ENCODE assay signal across 1 cellular context in genomic region chr16:14029658-14030057, GRCh38.
TF ChIP-seq lines count a peak whose summit lies in the region.

No MANE protein-coding gene starts in this region.

TF ChIP-seq in HepG2, 621 proteins besides CTCF, POLR2A, EP300 and RAD21:
- TF ChIP-seq ZNF781 (CRISPR knock-in tag; IDR thresholded peaks at IDR 0.05; ENCODE audit: borderline replicate concordance, not compliant biosample characterization) (no peak), ZNF101 (CRISPR knock-in tag; IDR thresholded peaks at IDR 0.05; ENCODE audit: borderline replicate concordance, low read depth) (no peak), CREB3 (CRISPR knock-in tag; IDR thresholded peaks at IDR 0.05) (no peak), SMAD1 (CRISPR knock-in tag; IDR thresholded peaks at IDR 0.05; ENCODE audit: borderline replicate concordance, low read depth) (no peak), SATB2 (CRISPR knock-in tag; IDR thresholded peaks at IDR 0.05) (no peak), KLF9 (CRISPR knock-in tag; IDR thresholded peaks at IDR 0.05; ENCODE audit: low read depth) (no peak), SKI (IDR thresholded peaks at IDR 0.05; ENCODE audit: partially characterized antibody) (no peak), TSC22D2 (CRISPR knock-in tag; IDR thresholded peaks at IDR 0.05; ENCODE audit: borderline replicate concordance) (no peak), KLF13 (CRISPR knock-in tag; IDR thresholded peaks at IDR 0.05) (no peak), MEIS1 (CRISPR knock-in tag; IDR thresholded peaks at IDR 0.05; ENCODE audit: borderline replicate concordance) (no peak), FLYWCH1 (CRISPR knock-in tag; IDR thresholded peaks at IDR 0.05) (no peak), HNRNPH1 (optimal IDR thresholded peaks at IDR 0.05; ENCODE audit: low read depth, low read length) (no peak), THAP9 (CRISPR knock-in tag; IDR thresholded peaks at IDR 0.05; ENCODE audit: borderline replicate concordance) (no peak), SAP130 (CRISPR knock-in tag; IDR thresholded peaks at IDR 0.05; ENCODE audit: low read depth) (no peak), CHD2 (IDR thresholded peaks at IDR 0.05; ENCODE audit: low read depth, low read length) (no peak), DMAP1 (CRISPR knock-in tag; IDR thresholded peaks at IDR 0.05) (no peak), GFI1 (CRISPR knock-in tag; IDR thresholded peaks at IDR 0.05; ENCODE audit: borderline replicate concordance) (no peak), NR1H2 (CRISPR knock-in tag; IDR thresholded peaks at IDR 0.05; ENCODE audit: borderline replicate concordance, low read depth) (no peak)
- TF ChIP-seq, protein P1, sequence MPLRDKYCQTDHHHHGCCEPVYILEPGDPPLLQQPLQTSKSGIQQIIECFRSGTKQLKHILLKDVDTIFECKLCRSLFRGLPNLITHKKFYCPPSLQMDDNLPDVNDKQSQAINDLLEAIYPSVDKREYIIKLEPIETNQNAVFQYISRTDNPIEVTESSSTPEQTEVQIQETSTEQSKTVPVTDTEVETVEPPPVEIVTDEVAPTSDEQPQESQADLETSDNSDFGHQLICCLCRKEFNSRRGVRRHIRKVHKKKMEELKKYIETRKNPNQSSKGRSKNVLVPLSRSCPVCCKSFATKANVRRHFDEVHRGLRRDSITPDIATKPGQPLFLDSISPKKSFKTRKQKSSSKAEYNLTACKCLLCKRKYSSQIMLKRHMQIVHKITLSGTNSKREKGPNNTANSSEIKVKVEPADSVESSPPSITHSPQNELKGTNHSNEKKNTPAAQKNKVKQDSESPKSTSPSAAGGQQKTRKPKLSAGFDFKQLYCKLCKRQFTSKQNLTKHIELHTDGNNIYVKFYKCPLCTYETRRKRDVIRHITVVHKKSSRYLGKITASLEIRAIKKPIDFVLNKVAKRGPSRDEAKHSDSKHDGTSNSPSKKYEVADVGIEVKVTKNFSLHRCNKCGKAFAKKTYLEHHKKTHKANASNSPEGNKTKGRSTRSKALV (CRISPR knock-in tag; IDR thresholded peaks at IDR 0.05) = no peak
- TF ChIP-seq, protein P2, sequence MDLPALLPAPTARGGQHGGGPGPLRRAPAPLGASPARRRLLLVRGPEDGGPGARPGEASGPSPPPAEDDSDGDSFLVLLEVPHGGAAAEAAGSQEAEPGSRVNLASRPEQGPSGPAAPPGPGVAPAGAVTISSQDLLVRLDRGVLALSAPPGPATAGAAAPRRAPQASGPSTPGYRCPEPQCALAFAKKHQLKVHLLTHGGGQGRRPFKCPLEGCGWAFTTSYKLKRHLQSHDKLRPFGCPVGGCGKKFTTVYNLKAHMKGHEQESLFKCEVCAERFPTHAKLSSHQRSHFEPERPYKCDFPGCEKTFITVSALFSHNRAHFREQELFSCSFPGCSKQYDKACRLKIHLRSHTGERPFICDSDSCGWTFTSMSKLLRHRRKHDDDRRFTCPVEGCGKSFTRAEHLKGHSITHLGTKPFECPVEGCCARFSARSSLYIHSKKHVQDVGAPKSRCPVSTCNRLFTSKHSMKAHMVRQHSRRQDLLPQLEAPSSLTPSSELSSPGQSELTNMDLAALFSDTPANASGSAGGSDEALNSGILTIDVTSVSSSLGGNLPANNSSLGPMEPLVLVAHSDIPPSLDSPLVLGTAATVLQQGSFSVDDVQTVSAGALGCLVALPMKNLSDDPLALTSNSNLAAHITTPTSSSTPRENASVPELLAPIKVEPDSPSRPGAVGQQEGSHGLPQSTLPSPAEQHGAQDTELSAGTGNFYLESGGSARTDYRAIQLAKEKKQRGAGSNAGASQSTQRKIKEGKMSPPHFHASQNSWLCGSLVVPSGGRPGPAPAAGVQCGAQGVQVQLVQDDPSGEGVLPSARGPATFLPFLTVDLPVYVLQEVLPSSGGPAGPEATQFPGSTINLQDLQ (CRISPR knock-in tag; IDR thresholded peaks at IDR 0.05) = no peak
